ENCODE assay signal across 21 cellular contexts in genomic region chr15:92586383-92586910, GRCh38.
"Had no signal": no experiment of that assay in that cellular context is flagged by ENCODE, and none has a peak within 500 bp of the region (broad histone marks: within the 10 kb centered on the region; RNA-seq: fewer than 3 reads in every experiment).

No MANE protein-coding gene starts in this region.

- H2AFZ ChIP-seq: parathyroid adenoma had no signal

- H3K9me3 ChIP-seq: colonic mucosa, esophagus squamous epithelium, gastrocnemius medialis, sigmoid colon, spleen, upper lobe of right lung had no signal

- H3K27ac Mint-ChIP-seq: memory B cell; natural killer cell treated with Interleukin-12 subunit alpha and Interleukin-12 subunit beta and Interleukin-15 and Interleukin-18, amount 100 ng/mL, for 72 hours had no signal

- H3K4me3 ChIP-seq: colonic mucosa, dorsolateral prefrontal cortex, esophagus squamous epithelium, gastrocnemius medialis, sigmoid colon, spleen, upper lobe of right lung had no signal

- H3K27ac ChIP-seq: colonic mucosa, dorsolateral prefrontal cortex, esophagus squamous epithelium, gastrocnemius medialis, parathyroid adenoma, sigmoid colon, spleen, upper lobe of right lung had no signal

- H3K36me3 Mint-ChIP-seq: activated naive CD4-positive, alpha-beta T cell treated with anti-CD3 and anti-CD28 coated beads, Interleukin-2, amount 50 U/mL, for 24 hours; brain; memory B cell; natural killer cell treated with Interleukin-12 subunit alpha and Interleukin-12 subunit beta and Interleukin-15 and Interleukin-18, amount 100 ng/mL, for 72 hours had no signal

- H3K9ac ChIP-seq: parathyroid adenoma had no signal

- H3K9me3 Mint-ChIP-seq: activated naive CD4-positive, alpha-beta T cell treated with anti-CD3 and anti-CD28 coated beads, Interleukin-2, amount 50 U/mL, for 24 hours; brain; central memory CD8-positive, alpha-beta T cell; memory B cell; natural killer cell treated with Interleukin-12 subunit alpha and Interleukin-12 subunit beta and Interleukin-15 and Interleukin-18, amount 100 ng/mL, for 72 hours had no signal

- H3K36me3 ChIP-seq: colonic mucosa, esophagus squamous epithelium, gastrocnemius medialis, sigmoid colon, spleen, upper lobe of right lung had no signal

- H3K27me3 ChIP-seq: colonic mucosa, gastrocnemius medialis, sigmoid colon, upper lobe of right lung had no signal

- H3K79me2 ChIP-seq: parathyroid adenoma had no signal

- ATAC-seq: gastrocnemius medialis; natural killer cell treated with Interleukin-12 subunit alpha and Interleukin-12 subunit beta and Interleukin-15 and Interleukin-18, amount 100 ng/mL, for 72 hours; stimulated activated naive CD8-positive, alpha-beta T cell treated with anti-CD3 and anti-CD28 coated beads, Interleukin-15, Interleukin-2, amounts not matched to agents 100 U/mL and 50 U/mL, for 24 hours; upper lobe of right lung had no signal

- DNase-seq: activated gamma-delta T cell treated with Interleukin-2 at 50 U/mL for 16 hours; activated T-cell treated with anti-CD3 and anti-CD28 coated beads, Interleukin-2, amount 50 U/mL, for 1 hour; anterior cingulate cortex; colonic mucosa; dorsolateral prefrontal cortex; esophagus squamous epithelium; gastrocnemius medialis; hippocampal formation; nucleus accumbens; sigmoid colon; spleen; stimulated activated CD4-positive, alpha-beta T cell treated with anti-CD3 and anti-CD28 coated beads, Interleukin-4, amount 100 ng/mL, for 4 hours; stimulated activated naive CD8-positive, alpha-beta T cell treated with anti-CD3 and anti-CD28 coated beads, Interleukin-15, Interleukin-2, amounts not matched to agents 100 U/mL and 50 U/mL, for 24 hours; T-helper 1 cell; upper lobe of right lung had no signal

- H3K4me1 Mint-ChIP-seq: activated naive CD4-positive, alpha-beta T cell treated with anti-CD3 and anti-CD28 coated beads, Interleukin-2, amount 50 U/mL, for 24 hours; central memory CD8-positive, alpha-beta T cell; memory B cell had no signal

- H3K27me3 Mint-ChIP-seq: brain had no signal

- H3K4me1 ChIP-seq: colonic mucosa, esophagus squamous epithelium, gastrocnemius medialis, parathyroid adenoma, sigmoid colon, spleen, upper lobe of right lung had no signal

- H3K4me3 Mint-ChIP-seq: activated naive CD4-positive, alpha-beta T cell treated with anti-CD3 and anti-CD28 coated beads, Interleukin-2, amount 50 U/mL, for 24 hours; brain; central memory CD8-positive, alpha-beta T cell; memory B cell; natural killer cell treated with Interleukin-12 subunit alpha and Interleukin-12 subunit beta and Interleukin-15 and Interleukin-18, amount 100 ng/mL, for 72 hours had no signal
